Comparison of ENCODE assay signal across 1 cellular context in the genomic region with DNA sequence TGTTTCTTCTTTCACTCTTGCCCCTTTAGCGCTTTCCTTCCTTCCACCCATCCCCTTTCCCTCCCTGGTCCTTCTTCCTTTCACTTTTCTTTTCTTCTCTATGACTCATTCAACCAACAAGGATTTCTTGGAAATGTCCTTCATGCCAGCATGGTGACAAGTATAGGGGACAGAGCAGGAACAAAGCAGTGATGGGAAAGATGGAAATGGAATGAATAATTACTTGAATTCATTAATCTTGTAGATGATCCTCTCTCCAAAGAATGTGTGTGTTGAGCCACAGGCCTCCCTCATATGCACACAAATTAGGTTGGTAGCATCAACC.
TF ChIP-seq lines count a peak whose summit lies in the region.

No MANE protein-coding gene starts in this region.

TF ChIP-seq in WTC11, 78 proteins besides CTCF, POLR2A, EP300 and RAD21 (continued from another document):
- TF ChIP-seq, protein P1, sequence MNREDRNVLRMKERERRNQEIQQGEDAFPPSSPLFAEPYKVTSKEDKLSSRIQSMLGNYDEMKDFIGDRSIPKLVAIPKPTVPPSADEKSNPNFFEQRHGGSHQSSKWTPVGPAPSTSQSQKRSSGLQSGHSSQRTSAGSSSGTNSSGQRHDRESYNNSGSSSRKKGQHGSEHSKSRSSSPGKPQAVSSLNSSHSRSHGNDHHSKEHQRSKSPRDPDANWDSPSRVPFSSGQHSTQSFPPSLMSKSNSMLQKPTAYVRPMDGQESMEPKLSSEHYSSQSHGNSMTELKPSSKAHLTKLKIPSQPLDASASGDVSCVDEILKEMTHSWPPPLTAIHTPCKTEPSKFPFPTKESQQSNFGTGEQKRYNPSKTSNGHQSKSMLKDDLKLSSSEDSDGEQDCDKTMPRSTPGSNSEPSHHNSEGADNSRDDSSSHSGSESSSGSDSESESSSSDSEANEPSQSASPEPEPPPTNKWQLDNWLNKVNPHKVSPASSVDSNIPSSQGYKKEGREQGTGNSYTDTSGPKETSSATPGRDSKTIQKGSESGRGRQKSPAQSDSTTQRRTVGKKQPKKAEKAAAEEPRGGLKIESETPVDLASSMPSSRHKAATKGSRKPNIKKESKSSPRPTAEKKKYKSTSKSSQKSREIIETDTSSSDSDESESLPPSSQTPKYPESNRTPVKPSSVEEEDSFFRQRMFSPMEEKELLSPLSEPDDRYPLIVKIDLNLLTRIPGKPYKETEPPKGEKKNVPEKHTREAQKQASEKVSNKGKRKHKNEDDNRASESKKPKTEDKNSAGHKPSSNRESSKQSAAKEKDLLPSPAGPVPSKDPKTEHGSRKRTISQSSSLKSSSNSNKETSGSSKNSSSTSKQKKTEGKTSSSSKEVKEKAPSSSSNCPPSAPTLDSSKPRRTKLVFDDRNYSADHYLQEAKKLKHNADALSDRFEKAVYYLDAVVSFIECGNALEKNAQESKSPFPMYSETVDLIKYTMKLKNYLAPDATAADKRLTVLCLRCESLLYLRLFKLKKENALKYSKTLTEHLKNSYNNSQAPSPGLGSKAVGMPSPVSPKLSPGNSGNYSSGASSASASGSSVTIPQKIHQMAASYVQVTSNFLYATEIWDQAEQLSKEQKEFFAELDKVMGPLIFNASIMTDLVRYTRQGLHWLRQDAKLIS (CRISPR knock-in tag; IDR thresholded peaks at IDR 0.05; ENCODE audit: borderline replicate concordance): no peak
- TF ChIP-seq ETV6 (CRISPR knock-in tag; IDR thresholded peaks at IDR 0.05): no peak
TF ChIP-seq in WTC11: peak in this region for 0.
